In the genomic region with DNA sequence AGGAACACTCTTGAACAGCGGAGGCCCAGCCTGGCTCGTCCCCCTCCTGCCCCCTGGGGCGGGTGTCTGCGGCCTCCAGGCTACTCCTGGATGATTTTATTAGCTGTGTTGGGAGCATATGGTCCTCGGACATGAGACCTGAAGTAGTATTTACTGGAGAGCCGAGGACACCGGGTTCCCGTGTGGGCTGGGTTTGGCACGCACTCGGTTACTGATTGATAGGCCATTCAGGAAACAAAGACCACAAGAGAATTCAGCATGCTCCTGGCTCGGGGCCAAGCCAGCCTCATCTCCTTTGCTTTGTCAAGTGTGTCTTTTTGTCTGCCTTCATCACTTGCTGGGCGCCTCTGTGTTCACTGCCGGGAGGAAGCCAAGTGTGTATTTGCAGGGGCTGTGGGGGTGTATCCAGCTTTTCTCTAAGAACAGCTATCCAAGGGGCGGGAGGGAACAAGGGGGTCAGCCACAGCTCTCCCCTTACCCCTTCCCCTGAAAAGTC, we compare ENCODE assay signal across 9 cellular contexts. TPM values are rescaled to one million over a fixed set of nuclear protein-coding genes. Genes with fewer than 3 reads are reported as not detected.
DNase-seq lines count a peak whose midpoint lies in the region; ATAC-seq and FAIRE-seq lines count a peak whose summit lies in the region.
"Had no signal": no experiment of that assay in that cellular context is flagged by ENCODE, and none has a peak within 500 bp of the region (broad histone marks: within the 10 kb centered on the region; RNA-seq: fewer than 3 reads in every experiment).

No MANE protein-coding gene starts in this region.

- H3K4me3 ChIP-seq in trophoblast cell (ENCODE audit: low read depth, low read length): no peak overlapping the region
- H3K4me3 ChIP-seq: thoracic aorta had no signal

- no CpG with 5 or more reads among the region's 14 CpGs for WGBS in trophoblast cell (ENCODE audit: extremely low coverage, insufficient coverage, insufficient read length)

- no peak overlapping the region for H2BK12ac ChIP-seq in trophoblast cell (ENCODE audit: low read length)

- H3K27me3 ChIP-seq in trophoblast cell (ENCODE audit: insufficient read depth, low read length): no peaks in the 10 kb centered on the region

- ATAC-seq in GM18858 (IDR thresholded peaks at IDR 0.05; ENCODE audit: unreplicated experiment) (peak; percentile 31), HG03060 (IDR thresholded peaks at IDR 0.05; ENCODE audit: low read depth, unreplicated experiment) (peak; percentile 26), left cardiac atrium (peak in 1 of 2 donors; percentile 18)

- H4K12ac ChIP-seq in trophoblast cell (ENCODE audit: low read depth, low read length): no peak overlapping the region

- H2AK5ac ChIP-seq in trophoblast cell (ENCODE audit: low read length): no peak overlapping the region

- no peak for FAIRE-seq in urothelium cell line (lab: Jason Lieb, UNC)

- H3K9me3 ChIP-seq in trophoblast cell (ENCODE audit: insufficient read depth, low read depth, low read length): no peaks in the 10 kb centered on the region
- H3K9me3 ChIP-seq: thoracic aorta had no signal

- no peak overlapping the region for H3K9ac ChIP-seq in trophoblast cell (ENCODE audit: low read length)

- intact Hi-C loops in left cardiac atrium (cut with DNase I): loop anchor here in 1 of 2 donors (5.0 kb wide), 1 partner anchor 373 kb away; no protein-coding TSS in a partner anchor

- DNase-seq in NCI-H2227 (lab: John Stamatoyannopoulos, UW; ENCODE audit: unreplicated experiment) (peak; percentile 74), activated T-cell treated with anti-CD3 and anti-CD28 coated beads for 1 hour (ENCODE audit: low read depth) (peak; percentile 82), left cardiac atrium (peak; percentile 75), trophoblast cell (no peak), urothelium cell line (ENCODE audit: low spot score) (no peak)
- DNase-seq in stimulated activated CD4-positive, alpha-beta T cell treated with anti-CD3 and anti-CD28 coated beads, Interleukin-2, amount 100 ng/mL, for 48 hours: peak; percentile 64 to 74

- H3K4me1 ChIP-seq in trophoblast cell (ENCODE audit: control insufficient read depth in 1 of 2, insufficient read depth in 2 of 2, low read length in 2 of 2): peaks cover 21 to 26% of the 10 kb centered on the region in 2 experiments

- H2BK120ac ChIP-seq in trophoblast cell (ENCODE audit: insufficient read depth, low read length, poor library complexity): no peak overlapping the region

- no peak overlapping the region for H3K27ac ChIP-seq in trophoblast cell (ENCODE audit: low read depth, low read length)
- H3K27ac ChIP-seq: thoracic aorta had no signal

- H4K8ac ChIP-seq in trophoblast cell (ENCODE audit: low read depth, low read length): no peak overlapping the region

- no peak overlapping the region for H3K23ac ChIP-seq in trophoblast cell (ENCODE audit: low read length)

- H3K79me2 ChIP-seq in trophoblast cell (ENCODE audit: control insufficient read depth, insufficient read depth, low read length, poor library complexity): no peaks in the 10 kb centered on the region

- H3K36me3 ChIP-seq in trophoblast cell (ENCODE audit: control insufficient read depth in 1 of 2, insufficient read depth in 2 of 2, low read length in 2 of 2): no peaks in the 10 kb centered on the region
- H3K36me3 ChIP-seq: thoracic aorta had no signal

- H3K4ac ChIP-seq in trophoblast cell (ENCODE audit: low read depth, low read length): no peak overlapping the region

- H2AFZ ChIP-seq in trophoblast cell (ENCODE audit: insufficient read depth, low read length, poor library complexity): no peak overlapping the region

- no peak overlapping the region for H3K14ac ChIP-seq in trophoblast cell (ENCODE audit: low read length)

- no peak overlapping the region for H3K18ac ChIP-seq in trophoblast cell (ENCODE audit: low read length)

- peaks cover 4% of the 10 kb centered on the region for H3K79me1 ChIP-seq in trophoblast cell (ENCODE audit: low read length)

- H2BK5ac ChIP-seq in trophoblast cell (ENCODE audit: low read depth, low read length, poor library complexity): no peak overlapping the region

- H3K4me2 ChIP-seq in trophoblast cell (ENCODE audit: low read length): no peak overlapping the region

- H4K91ac ChIP-seq in trophoblast cell (ENCODE audit: low read depth, low read length): no peak overlapping the region

RNA-seq across cellular contexts. Expression of a gene that starts 9.7 kb away (rescaled TPM):
- 1 to 10 TPM; 1.6 to 1.9 TPM for total RNA-seq in left cardiac atrium
- polyA plus RNA-seq in trophoblast cell (2013): not detected in 2 replicates
- total RNA-seq: thoracic aorta had no signal

RNA-seq across cellular contexts. Expression of a gene that starts 17.8 kb away (rescaled TPM):
- total RNA-seq in left cardiac atrium: under 1 TPM; 0.76 to 0.88 TPM
- 0.01 TPM in 1 of 2 replicates, not detected in the other for polyA plus RNA-seq in trophoblast cell (2013)

Comparison
In these comparisons a context has a peak if more than half of its experiments do, and no peak if none do; other contexts are left out.
1. DNase-seq: peak in NCI-H2227 (single experiment), activated T-cell treated with anti-CD3 and anti-CD28 coated beads for 1 hour (single experiment), left cardiac atrium (single experiment) and stimulated activated CD4-positive, alpha-beta T cell treated with anti-CD3 and anti-CD28 coated beads, Interleukin-2, amount 100 ng/mL, for 48 hours (2 of 2); none in trophoblast cell (0 of 2) and urothelium cell line (single experiment).